9 cellular contexts compared by ENCODE assay signal in the genomic region with DNA sequence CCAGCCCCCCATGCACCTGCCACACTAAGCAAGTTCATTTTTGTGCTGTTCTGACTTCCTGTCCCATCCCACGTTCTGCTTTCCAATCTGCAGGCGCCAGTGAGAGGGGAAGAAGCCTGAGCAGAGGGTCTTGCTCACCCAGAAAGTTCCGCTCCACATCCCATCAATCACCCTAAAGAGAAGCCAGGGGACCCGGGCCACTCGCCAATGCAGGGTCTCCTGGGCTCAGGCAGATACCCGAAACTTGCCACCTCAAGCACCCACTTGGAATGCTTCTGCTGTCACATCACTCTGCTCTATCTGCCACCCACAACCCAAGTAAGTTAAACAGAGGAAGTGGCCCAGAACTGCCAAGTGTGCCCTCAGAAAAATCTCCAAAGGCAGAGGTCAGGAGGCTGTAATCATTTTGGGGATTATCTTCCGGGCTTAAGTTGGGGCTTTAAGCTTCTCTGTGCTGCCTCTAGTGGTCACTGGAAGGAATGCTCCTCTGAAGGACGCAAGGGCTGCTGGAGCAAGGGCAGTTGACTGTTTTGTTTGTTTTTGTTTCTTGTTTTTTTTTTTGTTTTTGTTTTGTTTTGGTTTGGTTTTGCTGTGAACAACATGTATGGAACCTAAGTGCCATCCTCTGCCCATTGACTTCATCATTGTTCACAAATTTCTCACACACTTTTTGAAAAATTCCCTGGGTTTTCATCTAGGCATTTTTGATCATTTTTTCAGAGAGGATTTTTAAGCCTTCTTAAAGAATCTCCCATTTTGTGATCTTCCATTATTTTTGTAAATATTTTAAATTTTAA. TPM values are rescaled to one million over a fixed set of nuclear protein-coding genes. Genes with fewer than 3 reads are reported as not detected.
DNase-seq lines count a peak whose midpoint lies in the region; ATAC-seq and TF ChIP-seq lines count a peak whose summit lies in the region.
"Had no signal": no experiment of that assay in that cellular context is flagged by ENCODE, and none has a peak within 500 bp of the region (broad histone marks: within the 10 kb centered on the region; RNA-seq: fewer than 3 reads in every experiment).

No MANE protein-coding gene starts in this region.

- TF ChIP-seq POLR2A in thyroid gland (IDR thresholded peaks at IDR 0.05), result no peak

- 66 to 68% methylated on average over 8 of the region's 8 CpGs for WGBS in thyroid gland, 2 donors

- no peaks in the 10 kb centered on the region for H3K9me3 ChIP-seq in ascending aorta
- no peaks in the 10 kb centered on the region for H3K9me3 ChIP-seq in thyroid gland

- TF ChIP-seq CTCF in GM12865 (IDR thresholded peaks at IDR 0.05; ENCODE audit: insufficient read depth, low read depth, low read length, missing control alignments), result peak; percentile 90
- peak in 2 of 3 experiments; percentile 62 to 63 for TF ChIP-seq CTCF in ascending aorta (IDR thresholded peaks at IDR 0.05)
- peak; percentile 45 to 87 (median 61) for TF ChIP-seq CTCF in thyroid gland (IDR thresholded peaks at IDR 0.05)

- no peak overlapping the region for H3K4me3 ChIP-seq in GM12865 (ENCODE audit: low read depth, low read length)
- H3K4me3 ChIP-seq in ascending aorta, result no peak overlapping the region
- no peak overlapping the region for H3K4me3 ChIP-seq in thyroid gland (replicated peaks in 1 of 3)

- H3K27ac ChIP-seq in ascending aorta (no peak overlapping the region), thyroid gland (no peak overlapping the region)

- H3K4me1 ChIP-seq in ascending aorta, result no peaks in the 10 kb centered on the region
- no peaks in the 10 kb centered on the region for H3K4me1 ChIP-seq in thyroid gland

- H3K27me3 ChIP-seq in ascending aorta, result no peaks in the 10 kb centered on the region
- no peaks in the 10 kb centered on the region for H3K27me3 ChIP-seq in thyroid gland

- ATAC-seq in HG02623 (IDR thresholded peaks at IDR 0.05; ENCODE audit: unreplicated experiment), result peak; percentile 84

- H3K36me3 ChIP-seq in ascending aorta (no peaks in the 10 kb centered on the region), thyroid gland (no peaks in the 10 kb centered on the region)

- peak; percentile 68 for DNase-seq in AG20443 (ENCODE audit: low spot score)
- DNase-seq in GM12865 (ENCODE audit: low read depth), result peak; percentile 57
- DNase-seq in NCI-H2171 (lab: John Stamatoyannopoulos, UW), result peak; percentile 22
- DNase-seq in ascending aorta (ENCODE audit: low spot score in 2 of 2), result no peak
- DNase-seq in islet precursor cell, result peak; percentile 68
- DNase-seq in thyroid gland, result peak; percentile 41 to 48
- DNase-seq in globus pallidus (ENCODE audit: low spot score), result no peak

- intact Hi-C loops in ascending aorta (cut with DNase I), result no loop called here
- intact Hi-C loops in thyroid gland (cut with DNase I), result no loop called here

RNA-seq across cellular contexts. Expression of gene PRR15, which starts 25.5 kb away (rescaled TPM):
- not detected for total RNA-seq in ascending aorta
- 1 to 10 TPM in 3 of 4 donors, under 1 TPM in 1; 0.54 to 2.7 (median 1.7) TPM for total RNA-seq in thyroid gland
- total RNA-seq: skeletal muscle tissue had no signal

Comparison
In these comparisons a context has a peak if more than half of its experiments do, and no peak if none do; other contexts are left out.
1. DNase-seq: peak in AG20443 (single experiment), GM12865 (single experiment), NCI-H2171 (single experiment), islet precursor cell (single experiment) and thyroid gland (2 of 2); none in ascending aorta (0 of 2) and globus pallidus (single experiment).
2. Peak in every context shown above with its lines, with median percentiles within 50 percentile points of each other: CTCF ChIP-seq.